18 cellular contexts compared by ENCODE assay signal in genomic region chr2:9366041-9366440, GRCh38. TPM values are rescaled to one million over a fixed set of nuclear protein-coding genes. Genes with fewer than 3 reads are reported as not detected.
DNase-seq lines count a peak whose midpoint lies in the region; ATAC-seq, FAIRE-seq and TF ChIP-seq lines count a peak whose summit lies in the region.
"Had no signal": no experiment of that assay in that cellular context is flagged by ENCODE, and none has a peak within 500 bp of the region (broad histone marks: within the 10 kb centered on the region; RNA-seq: fewer than 3 reads in every experiment).

No MANE protein-coding gene starts in this region.

- H3K27me3 Mint-ChIP-seq in WTC11 (ENCODE audit: low read depth): no peaks in the 10 kb centered on the region

- no peaks in the 10 kb centered on the region for H3K9me3 Mint-ChIP-seq in WTC11
- H3K9me3 Mint-ChIP-seq: CD8-positive, alpha-beta T cell had no signal

- WGBS in HepG2 (ENCODE audit: low lambda C conversion rate): 88% methylated on average over 4 of the region's 5 CpGs
- WGBS in right lobe of liver (ENCODE audit: insufficient coverage, low coverage, low lambda C conversion rate, missing lambda C conversion rate): 83% methylated on average over 1 of the region's 5 CpGs
- WGBS in smooth muscle cell (ENCODE audit: low lambda C conversion rate): 97% methylated on average over 5 of the region's 5 CpGs

- intact Hi-C loops in HepG2 (cut with micrococcal nuclease; ENCODE audit: unreplicated experiment) (no loop called here), right lobe of liver (cut with DNase I) (no loop called here), kidney (cut with DNase I) (no loop called here)

- H3K4me2 ChIP-seq in HepG2 (ENCODE audit: low read depth, low read length) (no peak overlapping the region), smooth muscle cell (no peak overlapping the region)
- H3K4me2 ChIP-seq: BLaER1 had no signal

- TF ChIP-seq EP300 in HepG2 (IDR thresholded peaks at IDR 0.05; ENCODE audit: low read depth in 2 of 2, low read length in 2 of 2): no peak
- TF ChIP-seq EP300 in HepG2 (CRISPR knock-in tag; IDR thresholded peaks at IDR 0.05; ENCODE audit: borderline replicate concordance): no peak

- no peak for TF ChIP-seq POLR2A in HepG2 (IDR thresholded peaks at IDR 0.05; ENCODE audit: insufficient read depth in 1 of 2, low read depth in 2 of 2, low read length in 2 of 2)
- TF ChIP-seq POLR2A in right lobe of liver (IDR thresholded peaks at IDR 0.05): no peak

- no peak for DNase-seq in HepG2 (ENCODE audit: low spot score)
- no peak for DNase-seq in right lobe of liver
- DNase-seq in WTC11 (ENCODE audit: low spot score): no peak
- DNase-seq in kidney: no peak
- DNase-seq in smooth muscle cell (lab: John Stamatoyannopoulos, UW; ENCODE audit: unreplicated experiment): no peak
- DNase-seq in NK-92 (lab: John Stamatoyannopoulos, UW; ENCODE audit: unreplicated experiment): no peak
- no peak for DNase-seq in hepatic stellate cell (ENCODE audit: low spot score)
- DNase-seq in mucosa of gallbladder (ENCODE audit: low spot score): no peak
- DNase-seq: Calu3; CD8-positive, alpha-beta T cell; GOT3; NCI-H1105; NCI-H187 treated with DMSO at 0.1 percent for 48 hours had no signal

- no peak overlapping the region for H3K4me3 ChIP-seq in HepG2 (replicated peaks in 1 of 3; ENCODE audit: insufficient read depth in 1 of 3, low read depth in 2 of 3, low read length in 3 of 3)
- H3K4me3 ChIP-seq in right lobe of liver: no peak overlapping the region
- H3K4me3 ChIP-seq in kidney (ENCODE audit: low read length in 2 of 2): no peak overlapping the region
- no peak overlapping the region for H3K4me3 ChIP-seq in smooth muscle cell
- H3K4me3 ChIP-seq: BLaER1 had no signal

- H3K4me3 Mint-ChIP-seq in WTC11: no peak overlapping the region
- H3K4me3 Mint-ChIP-seq: CD8-positive, alpha-beta T cell had no signal

- H3K36me3 ChIP-seq in HepG2 (replicated peaks in 1 of 2; ENCODE audit: control insufficient read depth in 1 of 2, insufficient read depth in 2 of 2, low read length in 2 of 2): peaks cover 5 to 38% of the 10 kb centered on the region in 2 experiments; a peak in 4 of 5 replicates
- H3K36me3 ChIP-seq in right lobe of liver: no peaks in the 10 kb centered on the region
- H3K36me3 ChIP-seq in kidney (ENCODE audit: control insufficient read depth in 1 of 2, insufficient read depth in 2 of 2, low read length in 2 of 2): peaks cover 12 to 51% of the 10 kb centered on the region in 2 donors
- no peaks in the 10 kb centered on the region for H3K36me3 ChIP-seq in smooth muscle cell (ENCODE audit: low read depth)

- H3K79me2 ChIP-seq in HepG2 (ENCODE audit: insufficient read depth, low read length): no peaks in the 10 kb centered on the region
- H3K79me2 ChIP-seq in smooth muscle cell (ENCODE audit: low read depth): no peaks in the 10 kb centered on the region

- no peaks in the 10 kb centered on the region for H3F3A ChIP-seq in smooth muscle cell (ENCODE audit: low read depth)

- H3K36me3 Mint-ChIP-seq in WTC11: peaks cover 7% of the 10 kb centered on the region
- H3K36me3 Mint-ChIP-seq: CD8-positive, alpha-beta T cell had no signal

- FAIRE-seq in HepG2 (lab: Jason Lieb, UNC) (no peak), kidney (lab: Jason Lieb, UNC) (no peak)
- FAIRE-seq: GM12892, GM18507, RCC 7860 had no signal

- in situ Hi-C loops in HepG2 (cut with HindIII; ENCODE audit: extremely low pct_ligation_motif_present, low pct_unique_long_range_greater_than_20kb): no loop called here

- H3K4me1 ChIP-seq in HepG2 (ENCODE audit: insufficient read depth, low read length) (peaks cover 28% of the 10 kb centered on the region), right lobe of liver (no peaks in the 10 kb centered on the region), kidney (ENCODE audit: control insufficient read depth in 1 of 2, insufficient read depth in 1 of 2, low read depth in 1 of 2, low read length in 2 of 2) (peaks cover 9 to 19% of the 10 kb centered on the region in 2 donors), smooth muscle cell (ENCODE audit: low read depth) (no peaks in the 10 kb centered on the region)

- H3K9me3 ChIP-seq in HepG2 (ENCODE audit: low read length) (no peaks in the 10 kb centered on the region), right lobe of liver (no peaks in the 10 kb centered on the region), kidney (ENCODE audit: control insufficient read depth in 1 of 2, low read length in 2 of 2) (no peaks in the 10 kb centered on the region), smooth muscle cell (replicated peaks; ENCODE audit: low read depth) (no peaks in the 10 kb centered on the region)
- H3K9me3 ChIP-seq: BLaER1 had no signal

- H2AFZ ChIP-seq in HepG2 (ENCODE audit: low read length) (no peak overlapping the region), smooth muscle cell (ENCODE audit: low read depth) (no peak overlapping the region)

- CTCF ChIA-PET in HepG2 (lab: Yijun Ruan, JAX; ENCODE audit: low intra/inter-chr PET ratio, low total read pairs): no interaction called here
- CTCF ChIA-PET in WTC11 (lab: Charles Lee): no interaction called here

- H3K9ac ChIP-seq in HepG2 (ENCODE audit: insufficient read depth, low read depth, low read length) (no peak overlapping the region), kidney (ENCODE audit: low read length in 2 of 2) (peak overlapping the region in 1 of 2 donors; percentile 1), smooth muscle cell (ENCODE audit: low read depth) (no peak overlapping the region)
- H3K9ac ChIP-seq: BLaER1 had no signal

- H3K27ac Mint-ChIP-seq in WTC11: peak overlapping the region; percentile 45; the same call in 1 of the 2 replicates
- H3K27ac Mint-ChIP-seq: CD8-positive, alpha-beta T cell had no signal

- no peak for TF ChIP-seq RAD21 in HepG2 (CRISPR knock-in tag; IDR thresholded peaks at IDR 0.05)

- H3K27ac ChIP-seq in HepG2 (ENCODE audit: extremely low read length, insufficient read depth, low read length) (peak overlapping the region; percentile 41), right lobe of liver (no peak overlapping the region), kidney (ENCODE audit: low read depth in 2 of 2, low read length in 2 of 2) (peak overlapping the region; percentile 30 to 49), smooth muscle cell (ENCODE audit: low read depth) (peak overlapping the region; percentile 75)
- H3K27ac ChIP-seq: BLaER1 had no signal

- BruUV-seq in HepG2 (replicated peaks; lab: Mats Ljungman, UMichigan): no TSS peak

- POLR2A ChIA-PET in HepG2 (lab: Yijun Ruan, JAX): interaction anchor here (1.4 to 1.5 kb wide), 3 partner anchors 10 to 17 kb away, joined by 3 to 10 read pairs (median 6); no protein-coding TSS in a partner anchor
- POLR2A ChIA-PET in WTC11 (lab: Charles Lee): no interaction called here

- ATAC-seq in HepG2: no peak
- no peak for ATAC-seq in right lobe of liver
- no peak for ATAC-seq in WTC11
- ATAC-seq: CD8-positive, alpha-beta T cell; HCT116 had no signal

- TF ChIP-seq CTCF in HepG2 (CRISPR knock-in tag; IDR thresholded peaks at IDR 0.05) (no peak), right lobe of liver (IDR thresholded peaks at IDR 0.05) (no peak), WTC11 (IDR thresholded peaks at IDR 0.05) (no peak), kidney (IDR thresholded peaks at IDR 0.05; ENCODE audit: borderline replicate concordance, extremely low read depth, insufficient read depth) (no peak), smooth muscle cell (IDR thresholded peaks at IDR 0.05; ENCODE audit: borderline replicate concordance, insufficient read depth, poor library complexity, severe bottlenecking) (no peak)

- peaks cover 8% of the 10 kb centered on the region; the same call in 1 of the 2 replicates for H3K4me1 Mint-ChIP-seq in WTC11

- H3K27me3 ChIP-seq in HepG2 (ENCODE audit: control insufficient read depth in 1 of 2, insufficient read depth in 2 of 2, low read length in 2 of 2) (no peaks in the 10 kb centered on the region), right lobe of liver (no peaks in the 10 kb centered on the region), smooth muscle cell (ENCODE audit: low read depth) (no peaks in the 10 kb centered on the region)
- H3K27me3 ChIP-seq: BLaER1 had no signal

- H4K20me1 ChIP-seq in HepG2 (ENCODE audit: insufficient read depth, low read length) (no peaks in the 10 kb centered on the region), smooth muscle cell (ENCODE audit: low read depth) (no peaks in the 10 kb centered on the region)
- H4K20me1 ChIP-seq: BLaER1 had no signal

RNA-seq across cellular contexts. Expression of gene ITGB1BP1, which starts 57.3 kb away (rescaled TPM):
- 108 and 125 TPM in 2 replicates for total RNA-seq in HepG2 (2016; rRNA removed; fragmentation: Illumina TruSeq; extraction: Trizol)
- total RNA-seq in HepG2 (2016; cell fraction: cytosol; rRNA removed; fragmentation: Illumina TruSeq; extraction: Trizol; ENCODE audit: low read depth): 430 and 468 TPM in 2 replicates
- total RNA-seq in HepG2 (2016; cell fraction: insoluble cytoplasmic fraction; rRNA removed; fragmentation: Illumina TruSeq; extraction: Trizol): 111 and 112 TPM in 2 replicates
- 377 and 404 TPM in 2 replicates for total RNA-seq in HepG2 (2016; cell fraction: membrane; rRNA removed; fragmentation: Illumina TruSeq; extraction: Trizol)
- total RNA-seq in HepG2 (2016; cell fraction: nucleus; rRNA removed; fragmentation: Illumina TruSeq; extraction: Trizol): 50.0 and 51.9 TPM in 2 replicates
- polyA plus RNA-seq in HepG2 (2011; rRNA removed): 83.6 and 106 TPM in 2 replicates
- 45.2 and 54.1 TPM in 2 replicates for polyA plus RNA-seq in HepG2 (2011; cell fraction: cytosol; rRNA removed)
- 41.6 and 57.5 TPM in 2 replicates for polyA plus RNA-seq in HepG2 (2011; cell fraction: nucleus; rRNA removed)
- polyA plus RNA-seq in HepG2 (2012): 89.6 and 111 TPM in 2 replicates
- 797 and 956 TPM in 2 replicates for polyA plus RNA-seq in HepG2 (2016; cell fraction: cytosol; fragmentation: Illumina TruSeq; extraction: Trizol; ENCODE audit: low read depth)
- polyA plus RNA-seq in HepG2 (2016; cell fraction: insoluble cytoplasmic fraction; fragmentation: Illumina TruSeq; extraction: Trizol; ENCODE audit: low read depth): 170 and 179 TPM in 2 replicates
- 570 and 618 TPM in 2 replicates for polyA plus RNA-seq in HepG2 (2016; cell fraction: membrane; fragmentation: Illumina TruSeq; extraction: Trizol; ENCODE audit: low read depth)
- 135 and 136 TPM in 2 replicates for polyA plus RNA-seq in HepG2 (2016; cell fraction: nucleus; fragmentation: Illumina TruSeq; extraction: Trizol; ENCODE audit: insufficient read depth, low read depth)
- 13.3 and 35.9 TPM in 2 replicates for polyA minus RNA-seq in HepG2 (2011; rRNA and poly(A)+ RNA removed; ENCODE audit: low replicate concordance)
- polyA minus RNA-seq in HepG2 (2011; cell fraction: cytosol; rRNA and poly(A)+ RNA removed): 17.3 and 20.8 TPM in 2 replicates
- 21.0 and 23.9 TPM in 2 replicates for polyA minus RNA-seq in HepG2 (2011; cell fraction: nucleus; rRNA and poly(A)+ RNA removed)
- total RNA-seq in right lobe of liver: 10 to 100 TPM in 5 of 6 experiments, 1 to 10 TPM in 1; 9.6 to 28.5 (median 20.8) TPM
- total RNA-seq in WTC11 (2021): 32.7 to 44.0 TPM (median 33.8 TPM) in 3 replicates
- 67.1 TPM for total RNA-seq in kidney
- 164 TPM for polyA plus RNA-seq in kidney (ENCODE audit: insufficient read depth, low read depth, low replicate concordance)
- total RNA-seq in smooth muscle cell: 40.2 and 53.9 TPM in 2 replicates
- 138 and 142 TPM in 2 replicates for polyA plus RNA-seq in smooth muscle cell
- 75.2 TPM for total RNA-seq in mucosa of gallbladder

RNA-seq across cellular contexts. Expression of gene CPSF3, which starts 57.4 kb away (rescaled TPM):
- 93.0 and 128 TPM in 2 replicates for total RNA-seq in HepG2 (2016; rRNA removed; fragmentation: Illumina TruSeq; extraction: Trizol)
- total RNA-seq in HepG2 (2016; cell fraction: cytosol; rRNA removed; fragmentation: Illumina TruSeq; extraction: Trizol; ENCODE audit: low read depth): 24.5 and 26.5 TPM in 2 replicates
- total RNA-seq in HepG2 (2016; cell fraction: insoluble cytoplasmic fraction; rRNA removed; fragmentation: Illumina TruSeq; extraction: Trizol): 91.7 and 127 TPM in 2 replicates
- 45.4 and 49.2 TPM in 2 replicates for total RNA-seq in HepG2 (2016; cell fraction: membrane; rRNA removed; fragmentation: Illumina TruSeq; extraction: Trizol)
- total RNA-seq in HepG2 (2016; cell fraction: nucleus; rRNA removed; fragmentation: Illumina TruSeq; extraction: Trizol): 50.4 and 54.8 TPM in 2 replicates
- 15.5 and 19.8 TPM in 2 replicates for polyA plus RNA-seq in HepG2 (2011; rRNA removed)
- polyA plus RNA-seq in HepG2 (2011; cell fraction: cytosol; rRNA removed): 10.9 and 15.9 TPM in 2 replicates
- 36.6 and 50.3 TPM in 2 replicates for polyA plus RNA-seq in HepG2 (2011; cell fraction: nucleus; rRNA removed)
- polyA plus RNA-seq in HepG2 (2012): 39.8 and 75.3 TPM in 2 replicates
- polyA plus RNA-seq in HepG2 (2016; cell fraction: cytosol; fragmentation: Illumina TruSeq; extraction: Trizol; ENCODE audit: low read depth): 14.0 and 15.0 TPM in 2 replicates
- 101 and 102 TPM in 2 replicates for polyA plus RNA-seq in HepG2 (2016; cell fraction: insoluble cytoplasmic fraction; fragmentation: Illumina TruSeq; extraction: Trizol; ENCODE audit: low read depth)
- 26.2 and 28.6 TPM in 2 replicates for polyA plus RNA-seq in HepG2 (2016; cell fraction: membrane; fragmentation: Illumina TruSeq; extraction: Trizol; ENCODE audit: low read depth)
- polyA plus RNA-seq in HepG2 (2016; cell fraction: nucleus; fragmentation: Illumina TruSeq; extraction: Trizol; ENCODE audit: insufficient read depth, low read depth): 54.3 and 60.5 TPM in 2 replicates
- polyA minus RNA-seq in HepG2 (2011; rRNA and poly(A)+ RNA removed; ENCODE audit: low replicate concordance): 13.4 and 22.8 TPM in 2 replicates
- polyA minus RNA-seq in HepG2 (2011; cell fraction: cytosol; rRNA and poly(A)+ RNA removed): 24.7 and 28.4 TPM in 2 replicates
- 43.6 and 53.1 TPM in 2 replicates for polyA minus RNA-seq in HepG2 (2011; cell fraction: nucleus; rRNA and poly(A)+ RNA removed)
- 10 to 100 TPM; 10.6 to 21.2 (median 11.7) TPM for total RNA-seq in right lobe of liver
- 83.7 to 88.4 TPM (median 84.2 TPM) in 3 replicates for total RNA-seq in WTC11 (2021)
- 27.5 TPM for total RNA-seq in kidney
- polyA plus RNA-seq in kidney (ENCODE audit: insufficient read depth, low read depth, low replicate concordance): 27.3 TPM
- total RNA-seq in smooth muscle cell: 42.7 and 52.6 TPM in 2 replicates
- 30.1 and 30.3 TPM in 2 replicates for polyA plus RNA-seq in smooth muscle cell
- 24.3 TPM for total RNA-seq in mucosa of gallbladder

Comparison
In these comparisons a context has a peak if more than half of its experiments do, and no peak if none do; other contexts are left out.
1. H3K27ac ChIP-seq: peak in HepG2 (single experiment), kidney (2 of 2) and smooth muscle cell (single experiment); none in right lobe of liver (0 of 3).